Comparison of ENCODE assay signal across 17 cellular contexts in genomic region chr21:42308914-42309752, GRCh38. TPM values are rescaled to one million over a fixed set of nuclear protein-coding genes. Genes with fewer than 3 reads are reported as not detected.
DNase-seq lines count a peak whose midpoint lies in the region; ATAC-seq, FAIRE-seq and TF ChIP-seq lines count a peak whose summit lies in the region.
"Had no signal": no experiment of that assay in that cellular context is flagged by ENCODE, and none has a peak within 500 bp of the region (broad histone marks: within the 10 kb centered on the region; RNA-seq: fewer than 3 reads in every experiment).

No MANE protein-coding gene starts in this region.

- H3K18ac ChIP-seq in H1 (ENCODE audit: extremely low read depth, low read length): no peak overlapping the region

- POLR2A ChIA-PET in H1 (lab: Charles Lee; ENCODE audit: partially characterized antibody): interaction anchor here (1.6 kb wide), 1 partner anchor 29 kb away, joined by 4 read pairs; no protein-coding TSS in a partner anchor

- H2AFZ ChIP-seq in MM.1S (ENCODE audit: low read length): no peak overlapping the region
- H2AFZ ChIP-seq in H1 (ENCODE audit: low read length): peak overlapping the region; percentile 73; the same call in 1 of the 2 replicates

- H2BK20ac ChIP-seq in H1 (ENCODE audit: low read length): 0 out of 2 replicates have a peak overlapping the region, but pooled peaks have one; percentile 13

- TF ChIP-seq EP300 in H1 (IDR thresholded peaks at IDR 0.05; ENCODE audit: borderline replicate concordance in 1 of 2, low read depth in 2 of 2, low read length in 2 of 2): no peak

- no peak overlapping the region for H4K5ac ChIP-seq in H1 (ENCODE audit: insufficient read length, low read depth, low read length)

- 67% methylated on average over 23 of the region's 23 CpGs; no CpG with 5 or more reads in 1 of the 2 experiments for WGBS in H1 (ENCODE audit: extremely low coverage in 1 of 2, insufficient coverage in 1 of 2, insufficient read length in 1 of 2, insufficient replicate concordance in 2 of 2, low coverage in 1 of 2, low lambda C conversion rate in 2 of 2, missing lambda C conversion rate in 1 of 2), 2 experiments

- H3K27me3 ChIP-seq in MM.1S (replicated peaks; ENCODE audit: insufficient read depth, low read length): peaks cover 98% of the 10 kb centered on the region
- peaks cover 0 to 7% (median 3%) of the 10 kb centered on the region in 4 experiments; a peak in 2 of 7 replicates for H3K27me3 ChIP-seq in H1 (replicated peaks in 1 of 4; ENCODE audit: control insufficient read depth in 3 of 4, extremely low read depth in 1 of 4, insufficient read depth in 3 of 4, low read length in 3 of 4)

- TF ChIP-seq CTCF in MM.1S (IDR thresholded peaks at IDR 0.05; ENCODE audit: low read length) (peak; percentile 52), H1 (IDR thresholded peaks at IDR 0.05; ENCODE audit: control extremely low read depth in 1 of 3, insufficient read depth in 1 of 3, low read depth in 1 of 3, low read length in 3 of 3) (no peak)

- H2BK15ac ChIP-seq in H1 (ENCODE audit: low read length): peak overlapping the region; percentile 61; the same call in 1 of the 2 replicates

- H3K9me2 ChIP-seq in MM.1S (replicated peaks; ENCODE audit: insufficient read depth, low read length): no peaks in the 10 kb centered on the region

- H3K4me3 ChIP-seq in MM.1S (ENCODE audit: low read length) (no peak overlapping the region), H1 (ENCODE audit: extremely low read depth in 1 of 4, insufficient read depth in 2 of 4, low read depth in 3 of 4, low read length in 4 of 4) (no peak overlapping the region)

- no peak overlapping the region for H2BK5ac ChIP-seq in H1 (ENCODE audit: low read depth, low read length)

- no peaks in the 10 kb centered on the region for H3F3A ChIP-seq in MM.1S (ENCODE audit: insufficient read depth, low read length)

- H3K79me2 ChIP-seq in MM.1S (ENCODE audit: low read length) (no peaks in the 10 kb centered on the region), H1 (ENCODE audit: control insufficient read depth in 1 of 2, insufficient read depth in 2 of 2, low read length in 2 of 2) (no peaks in the 10 kb centered on the region)

- peak; percentile 18 for ATAC-seq in sciatic nerve
- ATAC-seq in GM18505 (IDR thresholded peaks at IDR 0.05; ENCODE audit: unreplicated experiment): no peak

- no peaks in the 10 kb centered on the region for H4K20me1 ChIP-seq in MM.1S (ENCODE audit: insufficient read depth, low read length)
- no peaks in the 10 kb centered on the region for H4K20me1 ChIP-seq in H1 (replicated peaks in 1 of 2; ENCODE audit: control insufficient read depth in 1 of 2, insufficient read depth in 2 of 2, low read length in 2 of 2)

- TF ChIP-seq POLR2A in H1 (IDR thresholded peaks at IDR 0.05; ENCODE audit: control extremely low read depth in 1 of 2, low read depth in 2 of 2, low read length in 2 of 2) (no peak), GM18505 (IDR thresholded peaks at IDR 0.05; ENCODE audit: borderline replicate concordance, extremely low read depth, insufficient read depth, insufficient read length) (no peak)

- H3K4ac ChIP-seq in H1 (replicated peaks; ENCODE audit: insufficient read length, low read depth, low read length): no peak overlapping the region

- H3K9me3 ChIP-seq in MM.1S (replicated peaks; ENCODE audit: insufficient read depth, low read length) (no peaks in the 10 kb centered on the region), H1 (ENCODE audit: insufficient read depth in 2 of 2, low read depth in 1 of 2, low read length in 1 of 2) (no peaks in the 10 kb centered on the region)

- no peak overlapping the region for H3K23ac ChIP-seq in H1 (ENCODE audit: insufficient read length)

- CTCF ChIA-PET in H1 (lab: Charles Lee; ENCODE audit: partially characterized antibody): interaction anchor here (0.8 to 14.3 kb wide), 39 partner anchors 9 to 380 kb away, joined by 3 to 137 read pairs (median 4); no protein-coding TSS in a partner anchor

- no peak overlapping the region for H3K9ac ChIP-seq in MM.1S (ENCODE audit: low read length)
- no peak overlapping the region for H3K9ac ChIP-seq in H1 (replicated peaks in 1 of 4; ENCODE audit: extremely low read depth in 1 of 4, low read depth in 3 of 4, low read length in 3 of 4)

- H4K8ac ChIP-seq in H1 (ENCODE audit: extremely low read depth, insufficient read depth, low read length): peak overlapping the region; percentile 76

- no peaks in the 10 kb centered on the region; the same call in 1 of the 2 replicates for H3K23me2 ChIP-seq in H1 (ENCODE audit: low read depth, low read length)

- no peak for FAIRE-seq in H1 (lab: Jason Lieb, UNC)
- FAIRE-seq: A204.1 had no signal

- H3K14ac ChIP-seq in H1 (ENCODE audit: insufficient read length): no peak overlapping the region

- no peak overlapping the region for H4K91ac ChIP-seq in H1 (replicated peaks; ENCODE audit: insufficient read length, low read length)

- H2BK120ac ChIP-seq in H1 (replicated peaks; ENCODE audit: low read depth, low read length): no peak overlapping the region

- no peak overlapping the region for H2AK5ac ChIP-seq in H1 (ENCODE audit: low read depth, low read length)

- H2BK12ac ChIP-seq in H1 (ENCODE audit: low read depth, low read length): 0 out of 2 replicates have a peak overlapping the region, but pooled peaks have one; percentile 62

- H3K4me1 ChIP-seq in MM.1S (ENCODE audit: low read length): no peaks in the 10 kb centered on the region; the same call in 1 of the 2 replicates
- peaks cover 4 to 14% (median 6%) of the 10 kb centered on the region in 4 experiments for H3K4me1 ChIP-seq in H1 (replicated peaks in 1 of 4; ENCODE audit: control insufficient read depth in 3 of 4, insufficient read depth in 4 of 4, low read length in 3 of 4)

- no peak for TF ChIP-seq RAD21 in H1 (IDR thresholded peaks at IDR 0.05 in 1 of 2, conservative IDR thresholded peaks at IDR 0.05 in 1 of 2; ENCODE audit: low read depth in 2 of 2, low read length in 2 of 2)

- peak overlapping the region; percentile 9; the same call in 1 of the 2 replicates for H3K4me2 ChIP-seq in MM.1S (ENCODE audit: low read depth, low read length)
- no peak overlapping the region for H3K4me2 ChIP-seq in H1 (ENCODE audit: insufficient read depth in 1 of 2, low read depth in 2 of 2, low read length in 2 of 2)

- intact Hi-C loops in sciatic nerve (cut with DNase I): no loop called here

- DNase-seq in NCI-H146 (lab: John Stamatoyannopoulos, UW) (peak; percentile 12), NCI-H146 treated with DMSO at 0.1 percent for 48 hours (lab: John Stamatoyannopoulos, UW; ENCODE audit: unreplicated experiment) (no peak), MM.1S (peak; percentile 32), H1 (ENCODE audit: low read depth in 1 of 2, low spot score in 2 of 2) (no peak), sciatic nerve (ENCODE audit: low spot score) (peak; percentile 38), SW 1271 (lab: John Stamatoyannopoulos, UW) (no peak), NCI-H1694 treated with DMSO at 0.1 percent for 48 hours (lab: John Stamatoyannopoulos, UW) (no peak)
- DNase-seq: amniotic stem cell, NCI-H1436 treated with DMSO at 0.1 percent for 48 hours, NCI-H446 treated with DMSO at 0.1 percent for 48 hours had no signal

- H3K27ac ChIP-seq in MM.1S (ENCODE audit: low read length): no peak overlapping the region
- H3K27ac ChIP-seq in H1 (ENCODE audit: low read depth, low read length): no peak overlapping the region

- no peak overlapping the region for H3K56ac ChIP-seq in H1 (replicated peaks; ENCODE audit: insufficient read length, low read depth, low read length)

- no peaks in the 10 kb centered on the region for H3K36me3 ChIP-seq in MM.1S (replicated peaks; ENCODE audit: insufficient read depth, low read length)
- H3K36me3 ChIP-seq in H1 (ENCODE audit: control insufficient read depth in 2 of 4, insufficient read depth in 4 of 4, low read length in 3 of 4): no peaks in the 10 kb centered on the region

- H3K79me1 ChIP-seq in H1 (ENCODE audit: low read depth, low read length): no peaks in the 10 kb centered on the region

TF ChIP-seq in H1, 55 proteins besides CTCF, POLR2A, EP300 and RAD21 (continues in another document):
- TF ChIP-seq SUZ12 (IDR thresholded peaks at IDR 0.05; ENCODE audit: low read length) (no peak), TCF12 (IDR thresholded peaks at IDR 0.05; ENCODE audit: low read depth, low read length) (no peak), CBX8 (IDR thresholded peaks at IDR 0.05; ENCODE audit: borderline replicate concordance, low read depth, low read length) (no peak), RXRA (IDR thresholded peaks at IDR 0.05; ENCODE audit: insufficient read depth, low read depth, low read length) (no peak)

RNA-seq across cellular contexts. Expression of gene TFF3, which starts 6.1 kb away (rescaled TPM):
- total RNA-seq in H1 (2021; fragmentation: NEBNext Ultra II Directional; extraction: Animal tissue kit (Norgen Biotek cat#: 25700)): 1.7 TPM in 1 of 2 replicates, not detected in the other
- polyA plus RNA-seq in H1 (2011; rRNA removed): 4.1 and 6.7 TPM in 2 replicates
- polyA plus RNA-seq in H1 (2011; cell fraction: cytosol; rRNA removed): 2.8 TPM
- polyA plus RNA-seq in H1 (2011; cell fraction: nucleus; rRNA removed): 2.2 TPM
- polyA plus RNA-seq in H1 (2012, experiment 1 of 2): 1.2 to 4.3 TPM (median 2.0 TPM) in 4 replicates
- 8.3 TPM for polyA plus RNA-seq in H1 (2012, experiment 2 of 2)
- 2.6 TPM for polyA plus RNA-seq in H1 (2013, experiment 1 of 2)
- polyA plus RNA-seq in H1 (2013, experiment 2 of 2): 2.0 TPM
- polyA minus RNA-seq in H1 (2011; rRNA and poly(A)+ RNA removed): 0.41 TPM in 1 of 2 replicates, not detected in the other
- polyA minus RNA-seq in H1 (2011; cell fraction: cytosol; rRNA and poly(A)+ RNA removed): not detected
- polyA minus RNA-seq in H1 (2011; cell fraction: nucleus; rRNA and poly(A)+ RNA removed): not detected
- 6.1 TPM for total RNA-seq in sciatic nerve
- total RNA-seq: activated CD8-positive, alpha-beta T cell treated with anti-CD3 and anti-CD28 coated beads, Interleukin-2, amount 10 ng/mL, durations not matched to agents 7 days and 5 days; activated T-helper 17 cell treated with anti-CD3 and anti-CD28 coated beads, Interleukin-2, amount 50 U/mL, for 72 hours; CD4-positive, alpha-beta memory T cell; OCI-LY7 had no signal
- polyA plus RNA-seq: CD4-positive, alpha-beta memory T cell had no signal

RNA-seq across cellular contexts. Expression of gene TFF2, which starts 41.7 kb away (rescaled TPM):
- not detected in 2 replicates for total RNA-seq in H1 (2021; fragmentation: NEBNext Ultra II Directional; extraction: Animal tissue kit (Norgen Biotek cat#: 25700))
- polyA plus RNA-seq in H1 (2011; rRNA removed): not detected in 2 replicates
- polyA plus RNA-seq in H1 (2011; cell fraction: cytosol; rRNA removed): not detected
- not detected for polyA plus RNA-seq in H1 (2011; cell fraction: nucleus; rRNA removed)
- not detected in 4 replicates for polyA plus RNA-seq in H1 (2012, experiment 1 of 2)
- not detected for polyA plus RNA-seq in H1 (2012, experiment 2 of 2)
- polyA plus RNA-seq in H1 (2013, experiment 1 of 2): not detected
- not detected for polyA plus RNA-seq in H1 (2013, experiment 2 of 2)
- polyA minus RNA-seq in H1 (2011; rRNA and poly(A)+ RNA removed): not detected in 2 replicates
- polyA minus RNA-seq in H1 (2011; cell fraction: cytosol; rRNA and poly(A)+ RNA removed): not detected
- polyA minus RNA-seq in H1 (2011; cell fraction: nucleus; rRNA and poly(A)+ RNA removed): not detected
- not detected for total RNA-seq in sciatic nerve
- total RNA-seq: activated CD8-positive, alpha-beta T cell treated with anti-CD3 and anti-CD28 coated beads, Interleukin-2, amount 10 ng/mL, durations not matched to agents 7 days and 5 days; activated T-helper 17 cell treated with anti-CD3 and anti-CD28 coated beads, Interleukin-2, amount 50 U/mL, for 72 hours; CD4-positive, alpha-beta memory T cell; lung microvascular endothelial cell; OCI-LY7 had no signal
- polyA plus RNA-seq: CD4-positive, alpha-beta memory T cell had no signal

RNA-seq across cellular contexts. Expression of gene TFF1, which starts 57.2 kb away (rescaled TPM):
- total RNA-seq in H1 (2021; fragmentation: NEBNext Ultra II Directional; extraction: Animal tissue kit (Norgen Biotek cat#: 25700)): not detected in 2 replicates
- not detected in 2 replicates for polyA plus RNA-seq in H1 (2011; rRNA removed)
- polyA plus RNA-seq in H1 (2011; cell fraction: cytosol; rRNA removed): not detected
- polyA plus RNA-seq in H1 (2011; cell fraction: nucleus; rRNA removed): not detected
- polyA plus RNA-seq in H1 (2012, experiment 1 of 2): not detected in 4 replicates
- not detected for polyA plus RNA-seq in H1 (2012, experiment 2 of 2)
- polyA plus RNA-seq in H1 (2013, experiment 1 of 2): not detected
- not detected for polyA plus RNA-seq in H1 (2013, experiment 2 of 2)
- not detected in 2 replicates for polyA minus RNA-seq in H1 (2011; rRNA and poly(A)+ RNA removed)
- not detected for polyA minus RNA-seq in H1 (2011; cell fraction: cytosol; rRNA and poly(A)+ RNA removed)
- polyA minus RNA-seq in H1 (2011; cell fraction: nucleus; rRNA and poly(A)+ RNA removed): not detected
- total RNA-seq in sciatic nerve: not detected
- total RNA-seq: activated CD8-positive, alpha-beta T cell treated with anti-CD3 and anti-CD28 coated beads, Interleukin-2, amount 10 ng/mL, durations not matched to agents 7 days and 5 days; activated T-helper 17 cell treated with anti-CD3 and anti-CD28 coated beads, Interleukin-2, amount 50 U/mL, for 72 hours; CD4-positive, alpha-beta memory T cell; lung microvascular endothelial cell; OCI-LY7 had no signal
- polyA plus RNA-seq: CD4-positive, alpha-beta memory T cell had no signal

Comparison
In these comparisons a context has a peak if more than half of its experiments do, and no peak if none do; other contexts are left out.
1. DNase-seq: peak in NCI-H146 (single experiment), MM.1S (single experiment) and sciatic nerve (single experiment); none in NCI-H146 treated with DMSO at 0.1 percent for 48 hours (single experiment), H1 (0 of 2), SW 1271 (0 of 2) and NCI-H1694 treated with DMSO at 0.1 percent for 48 hours (single experiment).